In genomic region chr18:22485808-22486244, GRCh38 we compare ENCODE assay signal across 1 cellular context.
TF ChIP-seq lines count a peak whose summit lies in the region.

No MANE protein-coding gene starts in this region.

TF ChIP-seq in K562, 482 proteins besides CTCF, POLR2A, EP300 and RAD21 (continued from another document):
- TF ChIP-seq HINFP (tag; conservative IDR thresholded peaks at IDR 0.05; ENCODE audit: low read depth): no peak
- TF ChIP-seq TRIM24 (IDR thresholded peaks at IDR 0.05): peak in 1 of 2 experiments; percentile 67; a peak in 1 of 4 replicates
- TF ChIP-seq, protein P1, sequence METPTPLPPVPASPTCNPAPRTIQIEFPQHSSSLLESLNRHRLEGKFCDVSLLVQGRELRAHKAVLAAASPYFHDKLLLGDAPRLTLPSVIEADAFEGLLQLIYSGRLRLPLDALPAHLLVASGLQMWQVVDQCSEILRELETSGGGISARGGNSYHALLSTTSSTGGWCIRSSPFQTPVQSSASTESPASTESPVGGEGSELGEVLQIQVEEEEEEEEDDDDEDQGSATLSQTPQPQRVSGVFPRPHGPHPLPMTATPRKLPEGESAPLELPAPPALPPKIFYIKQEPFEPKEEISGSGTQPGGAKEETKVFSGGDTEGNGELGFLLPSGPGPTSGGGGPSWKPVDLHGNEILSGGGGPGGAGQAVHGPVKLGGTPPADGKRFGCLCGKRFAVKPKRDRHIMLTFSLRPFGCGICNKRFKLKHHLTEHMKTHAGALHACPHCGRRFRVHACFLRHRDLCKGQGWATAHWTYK (CRISPR knock-in tag; IDR thresholded peaks at IDR 0.05): 0 out of 2 replicates have a peak, but pooled peaks have one; percentile 72
- peak; percentile 72; the same call in 1 of the 2 replicates for TF ChIP-seq SMAD4 (CRISPR knock-in tag; conservative IDR thresholded peaks at IDR 0.05)
- TF ChIP-seq, protein P2, sequence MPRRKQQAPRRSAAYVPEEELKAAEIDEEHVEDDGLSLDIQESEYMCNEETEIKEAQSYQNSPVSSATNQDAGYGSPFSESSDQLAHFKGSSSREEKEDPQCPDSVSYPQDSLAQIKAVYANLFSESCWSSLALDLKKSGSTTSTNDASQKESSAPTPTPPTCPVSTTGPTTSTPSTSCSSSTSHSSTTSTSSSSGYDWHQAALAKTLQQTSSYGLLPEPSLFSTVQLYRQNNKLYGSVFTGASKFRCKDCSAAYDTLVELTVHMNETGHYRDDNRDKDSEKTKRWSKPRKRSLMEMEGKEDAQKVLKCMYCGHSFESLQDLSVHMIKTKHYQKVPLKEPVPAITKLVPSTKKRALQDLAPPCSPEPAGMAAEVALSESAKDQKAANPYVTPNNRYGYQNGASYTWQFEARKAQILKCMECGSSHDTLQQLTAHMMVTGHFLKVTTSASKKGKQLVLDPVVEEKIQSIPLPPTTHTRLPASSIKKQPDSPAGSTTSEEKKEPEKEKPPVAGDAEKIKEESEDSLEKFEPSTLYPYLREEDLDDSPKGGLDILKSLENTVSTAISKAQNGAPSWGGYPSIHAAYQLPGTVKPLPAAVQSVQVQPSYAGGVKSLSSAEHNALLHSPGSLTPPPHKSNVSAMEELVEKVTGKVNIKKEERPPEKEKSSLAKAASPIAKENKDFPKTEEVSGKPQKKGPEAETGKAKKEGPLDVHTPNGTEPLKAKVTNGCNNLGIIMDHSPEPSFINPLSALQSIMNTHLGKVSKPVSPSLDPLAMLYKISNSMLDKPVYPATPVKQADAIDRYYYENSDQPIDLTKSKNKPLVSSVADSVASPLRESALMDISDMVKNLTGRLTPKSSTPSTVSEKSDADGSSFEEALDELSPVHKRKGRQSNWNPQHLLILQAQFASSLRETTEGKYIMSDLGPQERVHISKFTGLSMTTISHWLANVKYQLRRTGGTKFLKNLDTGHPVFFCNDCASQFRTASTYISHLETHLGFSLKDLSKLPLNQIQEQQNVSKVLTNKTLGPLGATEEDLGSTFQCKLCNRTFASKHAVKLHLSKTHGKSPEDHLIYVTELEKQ (CRISPR knock-in tag; IDR thresholded peaks at IDR 0.05): 0 out of 2 replicates have a peak, but pooled peaks have one; percentile 44
- peak; percentile 55; the same call in 1 of the 2 replicates for TF ChIP-seq CTBP1 (IDR thresholded peaks at IDR 0.05; ENCODE audit: borderline replicate concordance)
- TF ChIP-seq JUND (IDR thresholded peaks at IDR 0.05; ENCODE audit: borderline replicate concordance, low read depth, low read length): peak; percentile 87
- 0 out of 3 replicates have a peak, but pooled peaks have one; percentile 47 for TF ChIP-seq JUND (tag; IDR thresholded peaks at IDR 0.05; ENCODE audit: borderline replicate concordance, low read depth, low read length)
- 0 out of 2 replicates have a peak, but pooled peaks have one; percentile 10 for TF ChIP-seq NFXL1 (CRISPR knock-in tag; IDR thresholded peaks at IDR 0.05)
- TF ChIP-seq SMARCA4 (IDR thresholded peaks at IDR 0.05): peak; percentile 27; the same call in 1 of the 2 replicates
- TF ChIP-seq ZFPM2 (CRISPR knock-in tag; IDR thresholded peaks at IDR 0.05): no peak
- no peak for TF ChIP-seq HNRNPLL (IDR thresholded peaks at IDR 0.05; ENCODE audit: low read depth, low read length, poor library complexity, severe bottlenecking)
- no peak for TF ChIP-seq ZNF224 (CRISPR knock-in tag; IDR thresholded peaks at IDR 0.05)
- TF ChIP-seq L3MBTL2 (IDR thresholded peaks at IDR 0.05): peak; percentile 55; the same call in 1 of the 2 replicates
- peak; percentile 97 for TF ChIP-seq ATF3 (IDR thresholded peaks at IDR 0.05)
- no peak for TF ChIP-seq ATF3 (CRISPR knock-in tag; conservative IDR thresholded peaks at IDR 0.05)
- no peak for TF ChIP-seq MXI1 (IDR thresholded peaks at IDR 0.05; ENCODE audit: low read depth, low read length)
- peak; percentile 18; the same call in 1 of the 2 replicates for TF ChIP-seq BACH1 (tag; IDR thresholded peaks at IDR 0.05)
- no peak for TF ChIP-seq HEY1 (CRISPR knock-in tag; IDR thresholded peaks at IDR 0.05; ENCODE audit: borderline replicate concordance)
- TF ChIP-seq JUNB (CRISPR knock-in tag; conservative IDR thresholded peaks at IDR 0.05): peak; percentile 64
- TF ChIP-seq, protein P3, sequence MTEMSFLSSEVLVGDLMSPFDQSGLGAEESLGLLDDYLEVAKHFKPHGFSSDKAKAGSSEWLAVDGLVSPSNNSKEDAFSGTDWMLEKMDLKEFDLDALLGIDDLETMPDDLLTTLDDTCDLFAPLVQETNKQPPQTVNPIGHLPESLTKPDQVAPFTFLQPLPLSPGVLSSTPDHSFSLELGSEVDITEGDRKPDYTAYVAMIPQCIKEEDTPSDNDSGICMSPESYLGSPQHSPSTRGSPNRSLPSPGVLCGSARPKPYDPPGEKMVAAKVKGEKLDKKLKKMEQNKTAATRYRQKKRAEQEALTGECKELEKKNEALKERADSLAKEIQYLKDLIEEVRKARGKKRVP (CRISPR knock-in tag; IDR thresholded peaks at IDR 0.05): peak; percentile 93
- TF ChIP-seq DMBX1 (CRISPR knock-in tag; IDR thresholded peaks at IDR 0.05; ENCODE audit: borderline replicate concordance): peak; percentile 83
- TF ChIP-seq FOSL1 (tag; conservative IDR thresholded peaks at IDR 0.05): peak; percentile 86
- TF ChIP-seq JUN (IDR thresholded peaks at IDR 0.05; ENCODE audit: borderline replicate concordance, low read depth, low read length): peak; percentile 75; the same call in 1 of the 2 replicates
- no peak for TF ChIP-seq JUN (CRISPR knock-in tag; IDR thresholded peaks at IDR 0.05; ENCODE audit: borderline replicate concordance)
- 0 out of 2 replicates have a peak, but pooled peaks have one; percentile 36 for TF ChIP-seq SMAD3 (CRISPR knock-in tag; conservative IDR thresholded peaks at IDR 0.05)
- TF ChIP-seq CEBPB (tag; IDR thresholded peaks at IDR 0.05): peak; percentile 41; the same call in 1 of the 2 replicates
- TF ChIP-seq EHMT2 (IDR thresholded peaks at IDR 0.05): peak; percentile 32; the same call in 1 of the 2 replicates
- peak; percentile 50 for TF ChIP-seq ESRRA (IDR thresholded peaks at IDR 0.05; ENCODE audit: borderline replicate concordance, low read depth)
- 0 out of 2 replicates have a peak, but pooled peaks have one; percentile 13 for TF ChIP-seq GABPA (tag; conservative IDR thresholded peaks at IDR 0.05; ENCODE audit: low read depth)
- TF ChIP-seq, protein P4, sequence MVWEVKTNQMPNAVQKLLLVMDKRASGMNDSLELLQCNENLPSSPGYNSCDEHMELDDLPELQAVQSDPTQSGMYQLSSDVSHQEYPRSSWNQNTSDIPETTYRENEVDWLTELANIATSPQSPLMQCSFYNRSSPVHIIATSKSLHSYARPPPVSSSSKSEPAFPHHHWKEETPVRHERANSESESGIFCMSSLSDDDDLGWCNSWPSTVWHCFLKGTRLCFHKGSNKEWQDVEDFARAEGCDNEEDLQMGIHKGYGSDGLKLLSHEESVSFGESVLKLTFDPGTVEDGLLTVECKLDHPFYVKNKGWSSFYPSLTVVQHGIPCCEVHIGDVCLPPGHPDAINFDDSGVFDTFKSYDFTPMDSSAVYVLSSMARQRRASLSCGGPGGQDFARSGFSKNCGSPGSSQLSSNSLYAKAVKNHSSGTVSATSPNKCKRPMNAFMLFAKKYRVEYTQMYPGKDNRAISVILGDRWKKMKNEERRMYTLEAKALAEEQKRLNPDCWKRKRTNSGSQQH (CRISPR knock-in tag; IDR thresholded peaks at IDR 0.05): peak; percentile 57; the same call in 1 of the 2 replicates
- peak; percentile 83 for TF ChIP-seq ZNF584 (CRISPR knock-in tag; IDR thresholded peaks at IDR 0.05; ENCODE audit: low read depth)
- TF ChIP-seq ZNF589 (CRISPR knock-in tag; IDR thresholded peaks at IDR 0.05; ENCODE audit: low read depth): peak; percentile 87; the same call in 1 of the 2 replicates
- TF ChIP-seq ARID1B (IDR thresholded peaks at IDR 0.05): peak; percentile 21; the same call in 1 of the 2 replicates
- TF ChIP-seq ZSCAN32 (CRISPR knock-in tag; IDR thresholded peaks at IDR 0.05): peak; percentile 93
- TF ChIP-seq NR2C2 (CRISPR knock-in tag; IDR thresholded peaks at IDR 0.05): no peak
- peak; percentile 33; the same call in 1 of the 2 replicates for TF ChIP-seq NR2C2 (tag; IDR thresholded peaks at IDR 0.05)
- TF ChIP-seq NR3C1 (CRISPR knock-in tag; IDR thresholded peaks at IDR 0.05): no peak
- 0 out of 2 replicates have a peak, but pooled peaks have one; percentile 30 for TF ChIP-seq EP400 (IDR thresholded peaks at IDR 0.05)
- TF ChIP-seq FOXA3 (CRISPR knock-in tag; conservative IDR thresholded peaks at IDR 0.05 in 1 of 2, IDR thresholded peaks at IDR 0.05 in 1 of 2): peak in 1 of 2 experiments; percentile 40; a peak in 1 of 4 replicates
- TF ChIP-seq ZBTB2 (IDR thresholded peaks at IDR 0.05): no peak
- TF ChIP-seq ZNF175 (CRISPR knock-in tag; IDR thresholded peaks at IDR 0.05; ENCODE audit: low read depth): peak; percentile 92
- peak; percentile 77 for TF ChIP-seq CEBPG (CRISPR knock-in tag; IDR thresholded peaks at IDR 0.05)
- TF ChIP-seq CEBPG (tag; conservative IDR thresholded peaks at IDR 0.05 in 1 of 2, IDR thresholded peaks at IDR 0.05 in 1 of 2): peak; percentile 93 to 99
- TF ChIP-seq CHD4 (IDR thresholded peaks at IDR 0.05; ENCODE audit: insufficient read depth, insufficient replicate concordance, low read depth, low read length, poor library complexity, severe bottlenecking): no peak
- peak; percentile 54; the same call in 1 of the 2 replicates for TF ChIP-seq CXXC5 (CRISPR knock-in tag; IDR thresholded peaks at IDR 0.05)
- peak; percentile 67; the same call in 1 of the 2 replicates for TF ChIP-seq ATF7 (IDR thresholded peaks at IDR 0.05)
